ENCODE assay signal across 19 cellular contexts in genomic region chr2:226413498-226414130, GRCh38.
A peak's percentile ranks its signal among the peaks of the same experiment; 100 is the strongest.
DNase-seq lines count a peak whose midpoint lies in the region; ATAC-seq and TF ChIP-seq lines count a peak whose summit lies in the region.
"Had no signal": no experiment of that assay in that cellular context is flagged by ENCODE, and none has a peak within 500 bp of the region (broad histone marks: within the 10 kb centered on the region; RNA-seq: fewer than 3 reads in every experiment).

No MANE protein-coding gene starts in this region.

- H3K4me3 ChIP-seq in SK-N-SH (ENCODE audit: low read depth in 2 of 2, low read length in 1 of 2): no peak overlapping the region
- no peak overlapping the region for H3K4me3 ChIP-seq in fibroblast of lung (replicated peaks in 1 of 4; ENCODE audit: control extremely low read depth in 1 of 4, insufficient read depth in 1 of 4, low read depth in 3 of 4, low read length in 4 of 4)
- H3K4me3 ChIP-seq in neural cell (ENCODE audit: low read length): no peak overlapping the region

- H3K4me1 ChIP-seq in SK-N-SH (ENCODE audit: control insufficient read depth in 1 of 2, insufficient read depth in 2 of 2, low read depth in 1 of 2, low read length in 1 of 2): peaks cover 0 to 7% of the 10 kb centered on the region in 2 experiments; a peak in 1 of 4 replicates
- H3K4me1 ChIP-seq in fibroblast of lung (ENCODE audit: control insufficient read depth, extremely low read depth, insufficient read depth, low read length): no peaks in the 10 kb centered on the region

- H3K27me3 ChIP-seq in SK-N-SH (ENCODE audit: insufficient read depth): no peaks in the 10 kb centered on the region
- no peaks in the 10 kb centered on the region for H3K27me3 ChIP-seq in fibroblast of lung (ENCODE audit: control insufficient read depth, insufficient read depth, low read length)
- no peaks in the 10 kb centered on the region for H3K27me3 ChIP-seq in neural cell (ENCODE audit: insufficient read depth, low read depth, low read length)

- H2AFZ ChIP-seq in SK-N-SH (ENCODE audit: low read depth) (0 out of 2 replicates have a peak overlapping the region, but pooled peaks have one; percentile 22), fibroblast of lung (ENCODE audit: low read length) (peak overlapping the region; percentile 2), neural cell (ENCODE audit: low read depth, low read length) (no peak overlapping the region)

- no peak for TF ChIP-seq RAD21 in SK-N-SH (IDR thresholded peaks at IDR 0.05; ENCODE audit: low read length)
- TF ChIP-seq RAD21 in neural cell (conservative IDR thresholded peaks at IDR 0.05): no peak

- TF ChIP-seq CTCF in SK-N-SH (IDR thresholded peaks at IDR 0.05) (no peak), fibroblast of lung (conservative IDR thresholded peaks at IDR 0.05 in 1 of 2, IDR thresholded peaks at IDR 0.05 in 1 of 2; ENCODE audit: low read depth in 1 of 2, low read length in 2 of 2) (no peak), neural cell (IDR thresholded peaks at IDR 0.05; ENCODE audit: poor library complexity, severe bottlenecking) (no peak)

- H3K79me2 ChIP-seq in SK-N-SH (ENCODE audit: insufficient read depth) (no peaks in the 10 kb centered on the region), fibroblast of lung (ENCODE audit: control insufficient read depth, insufficient read depth, low read length) (no peaks in the 10 kb centered on the region), neural cell (replicated peaks; ENCODE audit: insufficient read depth, low read length) (no peaks in the 10 kb centered on the region)

- H3K9me3 ChIP-seq in SK-N-SH (no peaks in the 10 kb centered on the region), fibroblast of lung (ENCODE audit: control insufficient read depth, insufficient read depth, low read depth, low read length) (no peaks in the 10 kb centered on the region), neural cell (ENCODE audit: low read length) (no peaks in the 10 kb centered on the region)

- H3K36me3 ChIP-seq in SK-N-SH (replicated peaks in 1 of 2; ENCODE audit: control insufficient read depth in 1 of 2, insufficient read depth in 2 of 2, low read length in 1 of 2): no peaks in the 10 kb centered on the region
- H3K36me3 ChIP-seq in fibroblast of lung (ENCODE audit: control insufficient read depth, insufficient read depth, low read length): no peaks in the 10 kb centered on the region
- H3K36me3 ChIP-seq in neural cell (ENCODE audit: insufficient read depth, low read length): no peaks in the 10 kb centered on the region

- H4K20me1 ChIP-seq in SK-N-SH (ENCODE audit: insufficient read depth) (no peaks in the 10 kb centered on the region), fibroblast of lung (ENCODE audit: control insufficient read depth, extremely low read depth, insufficient read depth, low read length) (no peaks in the 10 kb centered on the region), neural cell (ENCODE audit: insufficient read depth) (no peaks in the 10 kb centered on the region)

- CTCF ChIA-PET in SK-N-SH (lab: Yijun Ruan, JAX): no interaction called here

- no peak overlapping the region for H3K4me2 ChIP-seq in SK-N-SH
- H3K4me2 ChIP-seq in fibroblast of lung (ENCODE audit: extremely low read depth, insufficient read depth, low read length): no peak overlapping the region
- peak overlapping the region; percentile 52 for H3K4me2 ChIP-seq in neural cell (ENCODE audit: low read length)

- DNase-seq in SK-N-SH: no peak
- DNase-seq in fibroblast of lung (ENCODE audit: low read depth in 2 of 2): no peak
- DNase-seq in T-helper 2 cell: no peak
- no peak for DNase-seq in stimulated activated naive CD4-positive, alpha-beta T cell treated with Interleukin-2 at 50 U/mL for 16 hours (lab: John Stamatoyannopoulos, UW)
- DNase-seq in activated effector memory CD4-positive, alpha-beta T cell treated with Interleukin-2 at 50 U/mL for 16 hours: no peak
- DNase-seq: COR-L47; DMS153; GF-D8; KG1; MV-4-11; NCI-H2107; NCI-H510A; NCI-H748 treated with DMSO at 0.1 percent for 48 hours; NK-92 treated with Interleukin-12 subunit alpha and Interleukin-12 subunit beta, amount 100 ng/mL, for 24 hours; SHP77 had no signal

- H3F3A ChIP-seq in SK-N-SH (replicated peaks; ENCODE audit: insufficient read depth) (no peaks in the 10 kb centered on the region), neural cell (ENCODE audit: insufficient read depth, low read length, poor library complexity, severe bottlenecking) (peaks cover 5% of the 10 kb centered on the region)

- H3K9me2 ChIP-seq in SK-N-SH (no peaks in the 10 kb centered on the region), neural cell (ENCODE audit: insufficient read depth, low read length) (no peaks in the 10 kb centered on the region)

- POLR2A ChIA-PET in SK-N-SH (lab: Yijun Ruan, JAX): no interaction called here

- H3K27ac ChIP-seq in SK-N-SH (ENCODE audit: low read depth in 2 of 2, low read length in 1 of 2): no peak overlapping the region
- no peak overlapping the region for H3K27ac ChIP-seq in fibroblast of lung (ENCODE audit: insufficient read depth, low read length)
- peak overlapping the region; percentile 62 for H3K27ac ChIP-seq in neural cell (ENCODE audit: low read length)
- H3K27ac ChIP-seq: 22Rv1 had no signal

- TF ChIP-seq EP300 in SK-N-SH (IDR thresholded peaks at IDR 0.05; ENCODE audit: borderline replicate concordance in 1 of 2, low read depth in 1 of 2, low read length in 1 of 2) (no peak), neural cell (conservative IDR thresholded peaks at IDR 0.05; ENCODE audit: poor library complexity, severe bottlenecking) (no peak)

- no peak overlapping the region for H3K9ac ChIP-seq in SK-N-SH
- no peak overlapping the region for H3K9ac ChIP-seq in fibroblast of lung (ENCODE audit: insufficient read depth, low read length)
- H3K9ac ChIP-seq in neural cell (ENCODE audit: low read length): peak overlapping the region; percentile 18

- ATAC-seq in SK-N-SH treated with all-trans-retinoic acid at 6 μM for 48 hours (no peak), HG03521 (IDR thresholded peaks at IDR 0.05; ENCODE audit: unreplicated experiment) (no peak)

- WGBS in SK-N-SH (ENCODE audit: low lambda C conversion rate): 18% methylated on average over 2 of the region's 2 CpGs

TF ChIP-seq in SK-N-SH, 30 proteins besides CTCF, POLR2A, EP300 and RAD21:
- TF ChIP-seq NRF1 (IDR thresholded peaks at IDR 0.05; ENCODE audit: low read depth, low read length): no peak
- TF ChIP-seq, protein P1, sequence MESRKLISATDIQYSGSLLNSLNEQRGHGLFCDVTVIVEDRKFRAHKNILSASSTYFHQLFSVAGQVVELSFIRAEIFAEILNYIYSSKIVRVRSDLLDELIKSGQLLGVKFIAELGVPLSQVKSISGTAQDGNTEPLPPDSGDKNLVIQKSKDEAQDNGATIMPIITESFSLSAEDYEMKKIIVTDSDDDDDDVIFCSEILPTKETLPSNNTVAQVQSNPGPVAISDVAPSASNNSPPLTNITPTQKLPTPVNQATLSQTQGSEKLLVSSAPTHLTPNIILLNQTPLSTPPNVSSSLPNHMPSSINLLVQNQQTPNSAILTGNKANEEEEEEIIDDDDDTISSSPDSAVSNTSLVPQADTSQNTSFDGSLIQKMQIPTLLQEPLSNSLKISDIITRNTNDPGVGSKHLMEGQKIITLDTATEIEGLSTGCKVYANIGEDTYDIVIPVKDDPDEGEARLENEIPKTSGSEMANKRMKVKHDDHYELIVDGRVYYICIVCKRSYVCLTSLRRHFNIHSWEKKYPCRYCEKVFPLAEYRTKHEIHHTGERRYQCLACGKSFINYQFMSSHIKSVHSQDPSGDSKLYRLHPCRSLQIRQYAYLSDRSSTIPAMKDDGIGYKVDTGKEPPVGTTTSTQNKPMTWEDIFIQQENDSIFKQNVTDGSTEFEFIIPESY (IDR thresholded peaks at IDR 0.05; ENCODE audit: borderline replicate concordance, low read depth): no peak
TF ChIP-seq in SK-N-SH: peak in this region for 0.

TF ChIP-seq in SK-N-SH treated with all-trans-retinoic acid at 6 μM for 48 hours, 23 proteins besides CTCF, POLR2A, EP300 and RAD21 (continues in another document):
- TF ChIP-seq TOX (CRISPR knock-in tag; IDR thresholded peaks at IDR 0.05; ENCODE audit: borderline replicate concordance): no peak
- no peak for TF ChIP-seq CREB5 (CRISPR knock-in tag; IDR thresholded peaks at IDR 0.05; ENCODE audit: low read depth)

TF ChIP-seq in neural cell, 6 proteins besides CTCF, POLR2A, EP300 and RAD21:
- TF ChIP-seq MXI1 (conservative IDR thresholded peaks at IDR 0.05; ENCODE audit: poor library complexity, severe bottlenecking): no peak
- TF ChIP-seq TAF1 (IDR thresholded peaks at IDR 0.05; ENCODE audit: low read depth): no peak
- TF ChIP-seq EZH2 (IDR thresholded peaks at IDR 0.05; ENCODE audit: borderline replicate concordance, insufficient read depth, low read length, poor library complexity, severe bottlenecking): no peak
- no peak for TF ChIP-seq SMC3 (conservative IDR thresholded peaks at IDR 0.05; ENCODE audit: poor library complexity)
- no peak for TF ChIP-seq POLR2AphosphoS5 (IDR thresholded peaks at IDR 0.05)
- TF ChIP-seq, protein P2, sequence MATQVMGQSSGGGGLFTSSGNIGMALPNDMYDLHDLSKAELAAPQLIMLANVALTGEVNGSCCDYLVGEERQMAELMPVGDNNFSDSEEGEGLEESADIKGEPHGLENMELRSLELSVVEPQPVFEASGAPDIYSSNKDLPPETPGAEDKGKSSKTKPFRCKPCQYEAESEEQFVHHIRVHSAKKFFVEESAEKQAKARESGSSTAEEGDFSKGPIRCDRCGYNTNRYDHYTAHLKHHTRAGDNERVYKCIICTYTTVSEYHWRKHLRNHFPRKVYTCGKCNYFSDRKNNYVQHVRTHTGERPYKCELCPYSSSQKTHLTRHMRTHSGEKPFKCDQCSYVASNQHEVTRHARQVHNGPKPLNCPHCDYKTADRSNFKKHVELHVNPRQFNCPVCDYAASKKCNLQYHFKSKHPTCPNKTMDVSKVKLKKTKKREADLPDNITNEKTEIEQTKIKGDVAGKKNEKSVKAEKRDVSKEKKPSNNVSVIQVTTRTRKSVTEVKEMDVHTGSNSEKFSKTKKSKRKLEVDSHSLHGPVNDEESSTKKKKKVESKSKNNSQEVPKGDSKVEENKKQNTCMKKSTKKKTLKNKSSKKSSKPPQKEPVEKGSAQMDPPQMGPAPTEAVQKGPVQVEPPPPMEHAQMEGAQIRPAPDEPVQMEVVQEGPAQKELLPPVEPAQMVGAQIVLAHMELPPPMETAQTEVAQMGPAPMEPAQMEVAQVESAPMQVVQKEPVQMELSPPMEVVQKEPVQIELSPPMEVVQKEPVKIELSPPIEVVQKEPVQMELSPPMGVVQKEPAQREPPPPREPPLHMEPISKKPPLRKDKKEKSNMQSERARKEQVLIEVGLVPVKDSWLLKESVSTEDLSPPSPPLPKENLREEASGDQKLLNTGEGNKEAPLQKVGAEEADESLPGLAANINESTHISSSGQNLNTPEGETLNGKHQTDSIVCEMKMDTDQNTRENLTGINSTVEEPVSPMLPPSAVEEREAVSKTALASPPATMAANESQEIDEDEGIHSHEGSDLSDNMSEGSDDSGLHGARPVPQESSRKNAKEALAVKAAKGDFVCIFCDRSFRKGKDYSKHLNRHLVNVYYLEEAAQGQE (IDR thresholded peaks at IDR 0.05; ENCODE audit: borderline replicate concordance): no peak
